13 cellular contexts compared by ENCODE assay signal in the genomic region with DNA sequence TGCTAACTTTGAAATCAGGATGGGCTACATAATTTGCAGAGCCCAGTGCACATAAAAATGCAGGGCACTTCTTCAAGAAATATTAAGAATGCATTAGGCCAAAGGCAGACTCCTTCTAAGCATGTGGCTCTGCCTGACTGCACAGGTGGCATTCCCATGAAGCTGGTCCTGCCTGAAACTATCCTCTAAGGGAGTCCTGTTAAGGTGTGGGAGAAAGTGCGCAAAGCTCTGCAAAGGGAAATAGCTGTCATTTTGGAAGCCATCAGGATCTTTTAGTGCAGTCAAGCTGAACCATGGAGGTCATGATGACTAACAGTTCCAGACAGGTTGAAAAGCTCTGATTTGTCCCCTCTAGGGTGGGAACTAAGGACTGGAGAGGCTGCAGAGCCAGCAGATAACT.
DNase-seq lines count a peak whose midpoint lies in the region; ATAC-seq lines count a peak whose summit lies in the region.
"Had no signal": no experiment of that assay in that cellular context is flagged by ENCODE, and none has a peak within 500 bp of the region (broad histone marks: within the 10 kb centered on the region; RNA-seq: fewer than 3 reads in every experiment).

No MANE protein-coding gene starts in this region.

- H3K36me3 Mint-ChIP-seq in stimulated activated naive B cell treated with anti-CD40 and anti-IgM and Interleukin-4, amounts not matched to agents 10 μg/mL and 1 μg/mL and 100 μg/mL, for 72 hours, result no peaks in the 10 kb centered on the region
- H3K36me3 Mint-ChIP-seq: CD8-positive, alpha-beta T cell; IgD-negative memory B cell had no signal

- peak; percentile 13 for DNase-seq in DMS79 treated with DMSO at 0.1 percent for 48 hours (lab: John Stamatoyannopoulos, UW)
- peak; percentile 20 for DNase-seq in glomerular visceral epithelial cell (ENCODE audit: extremely low spot score)
- peak; percentile 67 for DNase-seq in left kidney (ENCODE audit: low read depth, low spot score)
- no peak for DNase-seq in NCI-H2196 treated with DMSO at 0.1 percent for 48 hours (lab: John Stamatoyannopoulos, UW; ENCODE audit: unreplicated experiment)
- no peak for DNase-seq in stimulated activated naive B cell treated with anti-CD40 and anti-IgM and Interleukin-4, amounts not matched to agents 10 μg/mL and 1 μg/mL and 100 μg/mL, for 72 hours
- DNase-seq in islet precursor cell, result no peak
- DNase-seq: CD8-positive, alpha-beta T cell; GF-D8; H9 had no signal

- H3K27ac Mint-ChIP-seq in stimulated activated naive B cell treated with anti-CD40 and anti-IgM and Interleukin-4, amounts not matched to agents 10 μg/mL and 1 μg/mL and 100 μg/mL, for 72 hours, result no peak overlapping the region
- H3K27ac Mint-ChIP-seq: B cell; CD8-positive, alpha-beta T cell; H9 had no signal

- H3K9me3 Mint-ChIP-seq in stimulated activated naive B cell treated with anti-CD40 and anti-IgM and Interleukin-4, amounts not matched to agents 10 μg/mL and 1 μg/mL and 100 μg/mL, for 72 hours, result peaks cover 0 to 3% of the 10 kb centered on the region in 2 donors
- H3K9me3 Mint-ChIP-seq: CD8-positive, alpha-beta T cell; H9; IgD-negative memory B cell had no signal

- peaks cover 32 to 53% of the 10 kb centered on the region in 2 donors for H3K27me3 Mint-ChIP-seq in stimulated activated naive B cell treated with anti-CD40 and anti-IgM and Interleukin-4, amounts not matched to agents 10 μg/mL and 1 μg/mL and 100 μg/mL, for 72 hours

- H3K4me1 Mint-ChIP-seq in stimulated activated naive B cell treated with anti-CD40 and anti-IgM and Interleukin-4, amounts not matched to agents 10 μg/mL and 1 μg/mL and 100 μg/mL, for 72 hours, result peaks cover 0 to 4% of the 10 kb centered on the region in 2 donors
- H3K4me1 Mint-ChIP-seq: B cell had no signal

- H3K4me3 Mint-ChIP-seq in stimulated activated naive B cell treated with anti-CD40 and anti-IgM and Interleukin-4, amounts not matched to agents 10 μg/mL and 1 μg/mL and 100 μg/mL, for 72 hours, result no peak overlapping the region
- H3K4me3 Mint-ChIP-seq: B cell; CD8-positive, alpha-beta T cell; H9; IgD-negative memory B cell had no signal

- ATAC-seq in GM19351 (IDR thresholded peaks at IDR 0.05; ENCODE audit: unreplicated experiment), result no peak
- no peak for ATAC-seq in stimulated activated naive B cell treated with anti-CD40 and anti-IgM and Interleukin-4, amounts not matched to agents 10 μg/mL and 1 μg/mL and 100 μg/mL, for 72 hours (replicated peaks)
- ATAC-seq: CD8-positive, alpha-beta T cell; HepG2 had no signal

Comparison
In these comparisons a context has a peak if more than half of its experiments do, and no peak if none do; other contexts are left out.
1. DNase-seq: peak in DMS79 treated with DMSO at 0.1 percent for 48 hours (single experiment), glomerular visceral epithelial cell (single experiment) and left kidney (single experiment); none in NCI-H2196 treated with DMSO at 0.1 percent for 48 hours (single experiment), stimulated activated naive B cell treated with anti-CD40 and anti-IgM and Interleukin-4, amounts not matched to agents 10 μg/mL and 1 μg/mL and 100 μg/mL, for 72 hours (single experiment) and islet precursor cell (single experiment).